Comparison of ENCODE assay signal across 8 cellular contexts in genomic region chr1:23368562-23369334, GRCh38. TPM values are rescaled to one million over a fixed set of nuclear protein-coding genes. Genes with fewer than 3 reads are reported as not detected.
A peak's percentile ranks its signal among the peaks of the same experiment; 100 is the strongest.
DNase-seq lines count a peak whose midpoint lies in the region; ATAC-seq and TF ChIP-seq lines count a peak whose summit lies in the region.

No MANE protein-coding gene starts in this region.

- CTCF ChIA-PET in AG04449 (lab: Yijun Ruan, JAX), result interaction anchor here (0.6 to 3.6 kb wide), 9 partner anchors 13 to 128 kb away, joined by 3 to 31 read pairs (median 3); partner anchors contain the start of gene HNRNPR

- H3K27ac ChIP-seq in VCaP, result peak overlapping the region; percentile 91
- H3K27ac ChIP-seq in smooth muscle cell (ENCODE audit: low read depth), result peak overlapping the region; percentile 96

- peak overlapping the region; percentile 91 for H3K9ac ChIP-seq in smooth muscle cell (ENCODE audit: low read depth)

- H3F3A ChIP-seq in smooth muscle cell (ENCODE audit: low read depth), result peaks cover 11% of the 10 kb centered on the region

- H3K79me2 ChIP-seq in smooth muscle cell (ENCODE audit: low read depth), result peaks cover 22% of the 10 kb centered on the region

- no peaks in the 10 kb centered on the region for H4K20me1 ChIP-seq in smooth muscle cell (ENCODE audit: low read depth)

- ATAC-seq in GM18861 (IDR thresholded peaks at IDR 0.05; ENCODE audit: unreplicated experiment) (peak; percentile 52), HG03095 (IDR thresholded peaks at IDR 0.05; ENCODE audit: unreplicated experiment) (peak; percentile 63)

- peak overlapping the region; percentile 97 for H2AFZ ChIP-seq in smooth muscle cell (ENCODE audit: low read depth)

- DNase-seq in AG04449 (ENCODE audit: low read depth, low spot score) (no peak), NCI-H2171 (lab: John Stamatoyannopoulos, UW) (peak; percentile 96), T47D (ENCODE audit: low read depth in 1 of 2, low spot score in 1 of 2) (peak; percentile 55 to 91), iPS-NIHi7 (ENCODE audit: extremely low spot score) (peak; percentile 83), smooth muscle cell (lab: John Stamatoyannopoulos, UW; ENCODE audit: unreplicated experiment) (peak; percentile 74)

- peaks cover 12% of the 10 kb centered on the region for H3K9me3 ChIP-seq in smooth muscle cell (replicated peaks; ENCODE audit: low read depth)

- H3K4me1 ChIP-seq in smooth muscle cell (ENCODE audit: low read depth), result peaks cover 26% of the 10 kb centered on the region

- in situ Hi-C loops in T47D (cut with HindIII; ENCODE audit: low pct_unique_long_range_greater_than_20kb, low sequenced_read_pairs), result no loop called here

- peak overlapping the region; percentile 90 for H3K4me2 ChIP-seq in smooth muscle cell

- TF ChIP-seq CTCF in AG04449 (IDR thresholded peaks at IDR 0.05; ENCODE audit: insufficient read depth, low read length, missing control alignments) (peak; percentile 43), VCaP (conservative IDR thresholded peaks at IDR 0.05) (no peak), smooth muscle cell (IDR thresholded peaks at IDR 0.05; ENCODE audit: borderline replicate concordance, insufficient read depth, poor library complexity, severe bottlenecking) (no peak)

- H3K36me3 ChIP-seq in smooth muscle cell (ENCODE audit: low read depth), result peaks cover 20% of the 10 kb centered on the region

- H3K27me3 ChIP-seq in smooth muscle cell (ENCODE audit: low read depth), result no peaks in the 10 kb centered on the region

- POLR2A ChIA-PET in AG04449 (lab: Yijun Ruan, JAX), result interaction anchor here (0.9 to 2.5 kb wide), 8 partner anchors 8 to 85 kb away, joined by 3 to 30 read pairs (median 6); partner anchors contain the start of gene HNRNPR

- WGBS in smooth muscle cell (ENCODE audit: low lambda C conversion rate), result under 1% methylated on average over 60 of the region's 61 CpGs

- peak overlapping the region; percentile 90 for H3K4me3 ChIP-seq in AG04449 (ENCODE audit: low read depth, low read length)
- H3K4me3 ChIP-seq in smooth muscle cell, result peak overlapping the region; percentile 86

RNA-seq across cellular contexts. Expression of gene ZNF436, which starts 0.9 kb away (rescaled TPM):
- 12.9 and 19.6 TPM in 2 replicates for total RNA-seq in smooth muscle cell
- polyA plus RNA-seq in smooth muscle cell, result 7.1 and 11.7 TPM in 2 replicates

RNA-seq across cellular contexts. Expression of gene HNRNPR, which starts 24.7 kb away (rescaled TPM):
- 99.9 and 120 TPM in 2 replicates for total RNA-seq in smooth muscle cell
- polyA plus RNA-seq in smooth muscle cell, result 96.3 and 104 TPM in 2 replicates

RNA-seq across cellular contexts. Expression of gene TCEA3, which starts 55.8 kb away (rescaled TPM):
- total RNA-seq in smooth muscle cell, result 8.2 and 11.7 TPM in 2 replicates
- 16.1 and 19.2 TPM in 2 replicates for polyA plus RNA-seq in smooth muscle cell
